2 cellular contexts compared by ENCODE assay signal in genomic region chr11:83546371-83546770, GRCh38.
TF ChIP-seq lines count a peak whose summit lies in the region.

No MANE protein-coding gene starts in this region.

TF ChIP-seq in HepG2, 621 proteins besides CTCF, POLR2A, EP300 and RAD21 (continued from another document):
- TF ChIP-seq MAFK (conservative IDR thresholded peaks at IDR 0.05 in 1 of 2, IDR thresholded peaks at IDR 0.05 in 1 of 2; ENCODE audit: low read length in 2 of 2) (peak; percentile 92 to 97), ZNF720 (CRISPR knock-in tag; IDR thresholded peaks at IDR 0.05) (no peak), HOXA7 (CRISPR knock-in tag; IDR thresholded peaks at IDR 0.05) (no peak)

TF ChIP-seq in K562, 482 proteins besides CTCF, POLR2A, EP300 and RAD21 (continued from another document):
- TF ChIP-seq MAFG (tag; conservative IDR thresholded peaks at IDR 0.05) (peak; percentile 78), MAFK (IDR thresholded peaks at IDR 0.05; ENCODE audit: low read length) (peak; percentile 88), ZNF12 (CRISPR knock-in tag; IDR thresholded peaks at IDR 0.05) (no peak), ZNF316 (IDR thresholded peaks at IDR 0.05) (peak; percentile 86), C11orf30 (IDR thresholded peaks at IDR 0.05; ENCODE audit: low read depth) (peak; percentile 67)
TF ChIP-seq in K562: peak in this region for 5.
